In the genomic region with DNA sequence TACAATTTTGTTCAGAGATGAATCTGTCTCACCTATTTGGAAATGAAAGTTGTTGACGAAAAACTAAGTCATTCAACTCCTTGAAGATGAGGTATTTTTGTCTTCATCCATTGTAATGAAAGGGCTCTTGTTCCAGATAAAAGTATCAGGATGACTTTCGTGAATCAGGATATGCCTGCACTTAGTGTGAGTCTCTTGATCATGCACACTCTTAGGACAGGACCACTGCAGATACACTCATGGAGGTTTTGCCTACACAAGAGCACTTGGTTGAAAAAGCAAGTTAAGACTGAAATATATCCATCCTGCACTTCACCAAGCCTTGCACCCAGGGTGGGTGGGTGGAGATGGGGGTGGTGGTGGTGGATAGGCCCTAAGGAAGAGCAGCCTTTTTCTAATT, we compare ENCODE assay signal across 15 cellular contexts.
DNase-seq lines count a peak whose midpoint lies in the region; ATAC-seq and TF ChIP-seq lines count a peak whose summit lies in the region.
"Had no signal": no experiment of that assay in that cellular context is flagged by ENCODE, and none has a peak within 500 bp of the region (broad histone marks: within the 10 kb centered on the region; RNA-seq: fewer than 3 reads in every experiment).

No MANE protein-coding gene starts in this region.

- H3K4me1 ChIP-seq in naive thymus-derived CD4-positive, alpha-beta T cell (ENCODE audit: control insufficient read depth in 2 of 2, insufficient read depth in 2 of 2, low read length in 2 of 2) = peaks cover 0 to 8% of the 10 kb centered on the region in 2 donors
- peaks cover 35 to 36% of the 10 kb centered on the region in 2 donors for H3K4me1 ChIP-seq in thyroid gland

- no peak overlapping the region for H3K27ac Mint-ChIP-seq in activated T-cell treated with anti-CD3 and anti-CD28 coated beads, Interleukin-2, amount 50 U/mL, for 72 hours
- H3K27ac Mint-ChIP-seq in CD4-positive, alpha-beta T cell = peak overlapping the region; percentile 29
- H3K27ac Mint-ChIP-seq in naive thymus-derived CD4-positive, alpha-beta T cell = peak overlapping the region in 7 of 9 donors; percentile 25 to 80 (median 53)

- H3K27me3 ChIP-seq in CD4-positive, alpha-beta T cell (ENCODE audit: control insufficient read depth, insufficient read depth, low read length) = no peaks in the 10 kb centered on the region
- no peaks in the 10 kb centered on the region for H3K27me3 ChIP-seq in naive thymus-derived CD4-positive, alpha-beta T cell (ENCODE audit: control insufficient read depth in 2 of 2, insufficient read depth in 2 of 2, low read length in 2 of 2)
- no peaks in the 10 kb centered on the region for H3K27me3 ChIP-seq in thyroid gland
- H3K27me3 ChIP-seq: BLaER1 treated with 17β-estradiol and CSF1 and Interleukin-3, amounts not matched to agents 10 nM and 100 nM had no signal

- H3K4me3 Mint-ChIP-seq in activated T-cell treated with anti-CD3 and anti-CD28 coated beads, Interleukin-2, amount 50 U/mL, for 72 hours = no peak overlapping the region
- H3K4me3 Mint-ChIP-seq in CD4-positive, alpha-beta T cell = no peak overlapping the region
- H3K4me3 Mint-ChIP-seq in naive thymus-derived CD4-positive, alpha-beta T cell = no peak overlapping the region
- H3K4me3 Mint-ChIP-seq: CD4-positive, alpha-beta memory T cell had no signal

- DNase-seq in activated T-cell treated with anti-CD3 and anti-CD28 coated beads, Interleukin-2, amount 50 U/mL, for 72 hours = no peak
- DNase-seq in activated T-cell treated with anti-CD3 and anti-CD28 coated beads for 4 hours = no peak
- no peak for DNase-seq in CD4-positive, alpha-beta T cell
- DNase-seq in naive thymus-derived CD4-positive, alpha-beta T cell = no peak
- no peak for DNase-seq in thyroid gland
- no peak for DNase-seq in DMS153 (lab: John Stamatoyannopoulos, UW)
- DNase-seq: 8988T; ACHN; CD4-positive, alpha-beta memory T cell; DND-41; GDM1 had no signal

- H3K4me1 Mint-ChIP-seq in activated T-cell treated with anti-CD3 and anti-CD28 coated beads, Interleukin-2, amount 50 U/mL, for 72 hours (ENCODE audit: low read depth) = peaks cover 37% of the 10 kb centered on the region
- peaks cover 57% of the 10 kb centered on the region for H3K4me1 Mint-ChIP-seq in CD4-positive, alpha-beta T cell (ENCODE audit: low read depth)
- peaks cover 8 to 86% (median 75%) of the 10 kb centered on the region in 7 donors for H3K4me1 Mint-ChIP-seq in naive thymus-derived CD4-positive, alpha-beta T cell

- TF ChIP-seq CTCF in CD4-positive, alpha-beta T cell (IDR thresholded peaks at IDR 0.05) = no peak
- TF ChIP-seq CTCF in thyroid gland (IDR thresholded peaks at IDR 0.05) = no peak

- CTCF ChIA-PET in CD4-positive, alpha-beta T cell (lab: Charles Lee) = no interaction called here
- CTCF ChIA-PET in naive thymus-derived CD4-positive, alpha-beta T cell (lab: Charles Lee) = no interaction called here

- H3K36me3 Mint-ChIP-seq in activated T-cell treated with anti-CD3 and anti-CD28 coated beads, Interleukin-2, amount 50 U/mL, for 72 hours (ENCODE audit: insufficient read depth in 2 of 2) = peaks cover 3 to 8% of the 10 kb centered on the region in 2 donors
- H3K36me3 Mint-ChIP-seq in CD4-positive, alpha-beta T cell (ENCODE audit: low read depth) = peaks cover 52% of the 10 kb centered on the region
- H3K36me3 Mint-ChIP-seq in naive thymus-derived CD4-positive, alpha-beta T cell = peaks cover 0 to 46% (median 25%) of the 10 kb centered on the region in 5 donors

- H3K9me3 Mint-ChIP-seq in activated T-cell treated with anti-CD3 and anti-CD28 coated beads, Interleukin-2, amount 50 U/mL, for 72 hours = no peaks in the 10 kb centered on the region
- H3K9me3 Mint-ChIP-seq in CD4-positive, alpha-beta T cell = no peaks in the 10 kb centered on the region
- peaks cover 0 to 2% (median 0%) of the 10 kb centered on the region in 11 donors for H3K9me3 Mint-ChIP-seq in naive thymus-derived CD4-positive, alpha-beta T cell
- H3K9me3 Mint-ChIP-seq: CD4-positive, alpha-beta memory T cell had no signal

- no peaks in the 10 kb centered on the region for H3K9me3 ChIP-seq in CD4-positive, alpha-beta T cell (ENCODE audit: control insufficient read depth, low read length)
- H3K9me3 ChIP-seq in naive thymus-derived CD4-positive, alpha-beta T cell (ENCODE audit: control insufficient read depth in 2 of 3, low read length in 3 of 3) = no peaks in the 10 kb centered on the region
- no peaks in the 10 kb centered on the region for H3K9me3 ChIP-seq in thyroid gland
- H3K9me3 ChIP-seq: BLaER1 treated with 17β-estradiol and CSF1 and Interleukin-3, amounts not matched to agents 10 nM and 100 nM had no signal

- H3K27me3 Mint-ChIP-seq in activated T-cell treated with anti-CD3 and anti-CD28 coated beads, Interleukin-2, amount 50 U/mL, for 72 hours (ENCODE audit: low read depth) = no peaks in the 10 kb centered on the region
- no peaks in the 10 kb centered on the region for H3K27me3 Mint-ChIP-seq in CD4-positive, alpha-beta T cell
- no peaks in the 10 kb centered on the region for H3K27me3 Mint-ChIP-seq in naive thymus-derived CD4-positive, alpha-beta T cell
- H3K27me3 Mint-ChIP-seq: CD4-positive, alpha-beta memory T cell had no signal

- peak; percentile 51 to 85 for ATAC-seq in activated T-cell treated with anti-CD3 and anti-CD28 coated beads, Interleukin-2, amount 50 U/mL, for 72 hours (replicated peaks in 1 of 2)
- no peak for ATAC-seq in CD4-positive, alpha-beta T cell (ENCODE audit: poor library complexity)
- ATAC-seq in naive thymus-derived CD4-positive, alpha-beta T cell = no peak
- ATAC-seq in GM18870 (IDR thresholded peaks at IDR 0.05; ENCODE audit: unreplicated experiment) = no peak
- ATAC-seq: HCT116, HepG2 had no signal

- no peak overlapping the region for H3K4me3 ChIP-seq in naive thymus-derived CD4-positive, alpha-beta T cell (ENCODE audit: low read length)
- no peak overlapping the region for H3K4me3 ChIP-seq in thyroid gland (replicated peaks in 1 of 3)
- H3K4me3 ChIP-seq: BLaER1 treated with 17β-estradiol and CSF1 and Interleukin-3, amounts not matched to agents 10 nM and 100 nM had no signal

- H3K27ac ChIP-seq in CD4-positive, alpha-beta T cell (ENCODE audit: low read depth, low read length) = no peak overlapping the region
- H3K27ac ChIP-seq in naive thymus-derived CD4-positive, alpha-beta T cell (ENCODE audit: low read depth, low read length) = no peak overlapping the region
- peak overlapping the region in 2 of 3 donors; percentile 86 to 91 for H3K27ac ChIP-seq in thyroid gland
- H3K27ac ChIP-seq: BLaER1 treated with 17β-estradiol and CSF1 and Interleukin-3, amounts not matched to agents 10 nM and 100 nM had no signal

- POLR2A ChIA-PET in CD4-positive, alpha-beta T cell (lab: Charles Lee) = no interaction called here
- POLR2A ChIA-PET in naive thymus-derived CD4-positive, alpha-beta T cell (lab: Charles Lee) = no interaction called here

- WGBS in thyroid gland, 2 donors = 60 to 74% methylated on average over 2 of the region's 2 CpGs

- intact Hi-C loops in CD4-positive, alpha-beta T cell (cut with DNase I, micrococcal nuclease) = loop anchor here in 1 of 2 experiments (5.0 kb wide), 1 partner anchor 187 kb away; no protein-coding TSS in a partner anchor
- intact Hi-C loops in naive thymus-derived CD4-positive, alpha-beta T cell (cut with micrococcal nuclease) = no loop called here
- intact Hi-C loops in thyroid gland (cut with DNase I) = no loop called here

- H3K36me3 ChIP-seq in naive thymus-derived CD4-positive, alpha-beta T cell (ENCODE audit: control insufficient read depth in 2 of 3, insufficient read depth in 3 of 3, low read length in 3 of 3) = no peaks in the 10 kb centered on the region
- H3K36me3 ChIP-seq in thyroid gland = no peaks in the 10 kb centered on the region

- no peak for TF ChIP-seq POLR2A in thyroid gland (IDR thresholded peaks at IDR 0.05)

Comparison
In these comparisons a context has a peak if more than half of its experiments do, and no peak if none do; other contexts are left out.
1. ATAC-seq: peak in activated T-cell treated with anti-CD3 and anti-CD28 coated beads, Interleukin-2, amount 50 U/mL, for 72 hours (2 of 2); none in CD4-positive, alpha-beta T cell (single experiment), naive thymus-derived CD4-positive, alpha-beta T cell (single experiment) and GM18870 (single experiment).
2. H3K27ac ChIP-seq: peak in thyroid gland (2 of 3); none in CD4-positive, alpha-beta T cell (single experiment) and naive thymus-derived CD4-positive, alpha-beta T cell (single experiment).